ENCODE assay signal across 19 cellular contexts in the genomic region with DNA sequence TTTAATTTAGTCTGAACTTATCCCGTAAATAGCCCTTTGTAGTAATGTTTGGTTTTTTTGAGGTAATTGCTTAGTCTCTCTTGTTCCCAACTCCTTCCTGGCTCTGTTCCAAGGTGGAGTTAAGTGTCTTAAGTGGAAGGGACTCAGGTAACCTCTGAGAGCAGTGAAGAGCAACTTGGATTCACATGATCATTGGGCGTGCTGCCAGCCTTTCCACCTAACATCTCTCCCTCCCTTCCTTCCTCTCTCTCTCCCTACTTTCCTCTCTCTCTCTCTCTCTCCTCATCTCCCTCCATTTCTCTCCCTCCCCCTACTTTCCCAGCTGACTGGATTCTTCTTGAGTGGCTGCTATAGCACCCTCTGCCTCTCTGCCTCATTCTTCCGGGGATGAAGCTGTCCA.
DNase-seq lines count a peak whose midpoint lies in the region; ATAC-seq and TF ChIP-seq lines count a peak whose summit lies in the region.
"Had no signal": no experiment of that assay in that cellular context is flagged by ENCODE, and none has a peak within 500 bp of the region (broad histone marks: within the 10 kb centered on the region; RNA-seq: fewer than 3 reads in every experiment).

No MANE protein-coding gene starts in this region.

- no peaks in the 10 kb centered on the region; the same call in 1 of the 2 replicates for H3K9me3 ChIP-seq in HEK293 (ENCODE audit: control insufficient read depth, insufficient read depth, low read depth, low read length)
- H3K9me3 ChIP-seq in lower lobe of right lung, result no peaks in the 10 kb centered on the region
- H3K9me3 ChIP-seq: breast epithelium, Caco-2, esophagus squamous epithelium, testis had no signal

- H3K4me3 ChIP-seq in HEK293 (ENCODE audit: low read depth, low read length) (no peak overlapping the region), lower lobe of right lung (no peak overlapping the region)
- H3K4me3 ChIP-seq: breast epithelium, esophagus squamous epithelium, testis had no signal

- no peak overlapping the region for H3K27ac ChIP-seq in HEK293 (ENCODE audit: extremely low read depth, low read depth, low read length)
- H3K27ac ChIP-seq in lower lobe of right lung, result no peak overlapping the region
- H3K27ac ChIP-seq: breast epithelium, esophagus squamous epithelium, testis had no signal

- H3K27me3 ChIP-seq in lower lobe of right lung (ENCODE audit: low read depth), result no peaks in the 10 kb centered on the region
- H3K27me3 ChIP-seq: breast epithelium, esophagus squamous epithelium, testis had no signal

- POLR2A ChIA-PET in HEK293 (lab: Yijun Ruan, JAX), result no interaction called here

- H3K36me3 ChIP-seq in HEK293 (ENCODE audit: control insufficient read depth in 2 of 2, insufficient read depth in 1 of 2, low read length in 2 of 2), result no peaks in the 10 kb centered on the region
- H3K36me3 ChIP-seq in lower lobe of right lung, result no peaks in the 10 kb centered on the region
- H3K36me3 ChIP-seq: breast epithelium, esophagus squamous epithelium had no signal

- intact Hi-C loops in lower lobe of right lung (cut with DNase I), result no loop called here

- H3K4me1 ChIP-seq in HEK293 (ENCODE audit: control insufficient read depth, insufficient read depth, low read length), result peaks cover 2% of the 10 kb centered on the region
- peaks cover 8% of the 10 kb centered on the region for H3K4me1 ChIP-seq in lower lobe of right lung
- H3K4me1 ChIP-seq: breast epithelium, esophagus squamous epithelium, testis had no signal

- DNase-seq in NCI-H187 treated with DMSO at 0.1 percent for 48 hours (lab: John Stamatoyannopoulos, UW) (peak; percentile 86), NCI-H82 treated with DMSO at 0.1 percent for 48 hours (lab: John Stamatoyannopoulos, UW; ENCODE audit: unreplicated experiment) (peak; percentile 31), lower lobe of right lung (peak; percentile 72), medulla oblongata (ENCODE audit: extremely low spot score) (no peak)
- DNase-seq: activated naive CD8-positive, alpha-beta T cell treated with anti-CD3 and anti-CD28 coated beads, Interleukin-2, amount 50 U/mL, for 24 hours; Caco-2; esophagus squamous epithelium; head of caudate nucleus; mesendoderm; NCI-H2107; nephron progenitor cell; stimulated activated CD4-positive, alpha-beta T cell treated with anti-CD3 and anti-CD28 coated beads, Interleukin-12 subunit alpha, Interleukin-12 subunit beta, amount 100 ng/mL, for 4 hours; testis had no signal

- CTCF ChIA-PET in HEK293 (lab: Yijun Ruan, JAX), result interaction anchor here (0.7 kb wide), 2 partner anchors 316 to 584 kb away, joined by 3 to 4 read pairs; no protein-coding TSS in a partner anchor

- ATAC-seq in lower lobe of right lung (peak; percentile 52 to 63), GM18907 (IDR thresholded peaks at IDR 0.05; ENCODE audit: unreplicated experiment) (no peak), HG03097 (IDR thresholded peaks at IDR 0.05; ENCODE audit: low FRiP score, unreplicated experiment) (no peak)
- ATAC-seq: activated CD4-positive, CD25-positive, alpha-beta regulatory T cell treated with anti-CD3 and anti-CD28 coated beads, Interleukin-2, amount 50 U/mL, for 24 hours; activated naive CD8-positive, alpha-beta T cell treated with anti-CD3 and anti-CD28 coated beads, Interleukin-2, amount 50 U/mL, for 24 hours; activated T-helper 17 cell treated with anti-CD3 and anti-CD28 coated beads, Interleukin-2, amount 50 U/mL, for 72 hours had no signal

- TF ChIP-seq CTCF in HEK293 (tag by site-specific recombination; IDR thresholded peaks at IDR 0.05) (no peak), lower lobe of right lung (IDR thresholded peaks at IDR 0.05) (no peak)

TF ChIP-seq in HEK293, 187 proteins besides CTCF, POLR2A, EP300 and RAD21:
- TF ChIP-seq ZNF521 (tag by site-specific recombination; IDR thresholded peaks at IDR 0.05) (no peak), ZXDB (tag by site-specific recombination; IDR thresholded peaks at IDR 0.05) (0 out of 2 replicates have a peak, but pooled peaks have one; percentile 23), REPIN1 (tag by site-specific recombination; IDR thresholded peaks at IDR 0.05; ENCODE audit: low read depth) (0 out of 2 replicates have a peak, but pooled peaks have one; percentile 42), ZNF610 (tag by site-specific recombination; IDR thresholded peaks at IDR 0.05; ENCODE audit: borderline replicate concordance) (0 out of 2 replicates have a peak, but pooled peaks have one; percentile 29), ZNF169 (tag by site-specific recombination; IDR thresholded peaks at IDR 0.05) (peak; percentile 96), ZNF776 (tag by site-specific recombination; IDR thresholded peaks at IDR 0.05; ENCODE audit: borderline replicate concordance) (peak; percentile 12; the same call in 1 of the 2 replicates), ZNF341 (tag by site-specific recombination; IDR thresholded peaks at IDR 0.05; ENCODE audit: low read depth) (peak; percentile 27; the same call in 1 of the 2 replicates), ZNF664 (tag by site-specific recombination; IDR thresholded peaks at IDR 0.05) (no peak), YY2 (tag by site-specific recombination; IDR thresholded peaks at IDR 0.05) (peak; percentile 34; the same call in 1 of the 2 replicates), ZNF629 (tag by site-specific recombination; IDR thresholded peaks at IDR 0.05) (no peak), ZNF366 (tag by site-specific recombination; conservative IDR thresholded peaks at IDR 0.05) (peak; percentile 61), SALL2 (tag by site-specific recombination; IDR thresholded peaks at IDR 0.05; ENCODE audit: borderline replicate concordance) (no peak)
- TF ChIP-seq, protein P1, sequence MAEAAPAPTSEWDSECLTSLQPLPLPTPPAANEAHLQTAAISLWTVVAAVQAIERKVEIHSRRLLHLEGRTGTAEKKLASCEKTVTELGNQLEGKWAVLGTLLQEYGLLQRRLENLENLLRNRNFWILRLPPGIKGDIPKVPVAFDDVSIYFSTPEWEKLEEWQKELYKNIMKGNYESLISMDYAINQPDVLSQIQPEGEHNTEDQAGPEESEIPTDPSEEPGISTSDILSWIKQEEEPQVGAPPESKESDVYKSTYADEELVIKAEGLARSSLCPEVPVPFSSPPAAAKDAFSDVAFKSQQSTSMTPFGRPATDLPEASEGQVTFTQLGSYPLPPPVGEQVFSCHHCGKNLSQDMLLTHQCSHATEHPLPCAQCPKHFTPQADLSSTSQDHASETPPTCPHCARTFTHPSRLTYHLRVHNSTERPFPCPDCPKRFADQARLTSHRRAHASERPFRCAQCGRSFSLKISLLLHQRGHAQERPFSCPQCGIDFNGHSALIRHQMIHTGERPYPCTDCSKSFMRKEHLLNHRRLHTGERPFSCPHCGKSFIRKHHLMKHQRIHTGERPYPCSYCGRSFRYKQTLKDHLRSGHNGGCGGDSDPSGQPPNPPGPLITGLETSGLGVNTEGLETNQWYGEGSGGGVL (tag by site-specific recombination; IDR thresholded peaks at IDR 0.05), result peak; percentile 94
- TF ChIP-seq, protein P2, sequence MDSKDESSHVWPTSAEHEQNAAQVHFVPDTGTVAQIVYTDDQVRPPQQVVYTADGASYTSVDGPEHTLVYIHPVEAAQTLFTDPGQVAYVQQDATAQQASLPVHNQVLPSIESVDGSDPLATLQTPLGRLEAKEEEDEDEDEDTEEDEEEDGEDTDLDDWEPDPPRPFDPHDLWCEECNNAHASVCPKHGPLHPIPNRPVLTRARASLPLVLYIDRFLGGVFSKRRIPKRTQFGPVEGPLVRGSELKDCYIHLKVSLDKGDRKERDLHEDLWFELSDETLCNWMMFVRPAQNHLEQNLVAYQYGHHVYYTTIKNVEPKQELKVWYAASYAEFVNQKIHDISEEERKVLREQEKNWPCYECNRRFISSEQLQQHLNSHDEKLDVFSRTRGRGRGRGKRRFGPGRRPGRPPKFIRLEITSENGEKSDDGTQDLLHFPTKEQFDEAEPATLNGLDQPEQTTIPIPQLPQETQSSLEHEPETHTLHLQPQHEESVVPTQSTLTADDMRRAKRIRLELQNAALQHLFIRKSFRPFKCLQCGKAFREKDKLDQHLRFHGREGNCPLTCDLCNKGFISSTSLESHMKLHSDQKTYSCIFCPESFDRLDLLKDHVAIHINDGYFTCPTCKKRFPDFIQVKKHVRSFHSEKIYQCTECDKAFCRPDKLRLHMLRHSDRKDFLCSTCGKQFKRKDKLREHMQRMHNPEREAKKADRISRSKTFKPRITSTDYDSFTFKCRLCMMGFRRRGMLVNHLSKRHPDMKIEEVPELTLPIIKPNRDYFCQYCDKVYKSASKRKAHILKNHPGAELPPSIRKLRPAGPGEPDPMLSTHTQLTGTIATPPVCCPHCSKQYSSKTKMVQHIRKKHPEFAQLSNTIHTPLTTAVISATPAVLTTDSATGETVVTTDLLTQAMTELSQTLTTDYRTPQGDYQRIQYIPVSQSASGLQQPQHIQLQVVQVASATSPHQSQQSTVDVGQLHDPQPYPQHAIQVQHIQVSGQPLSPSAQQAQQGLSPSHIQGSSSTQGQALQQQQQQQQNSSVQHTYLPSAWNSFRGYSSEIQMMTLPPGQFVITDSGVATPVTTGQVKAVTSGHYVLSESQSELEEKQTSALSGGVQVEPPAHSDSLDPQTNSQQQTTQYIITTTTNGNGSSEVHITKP (tag by site-specific recombination; IDR thresholded peaks at IDR 0.05), result peak; percentile 95
- TF ChIP-seq, protein P3, sequence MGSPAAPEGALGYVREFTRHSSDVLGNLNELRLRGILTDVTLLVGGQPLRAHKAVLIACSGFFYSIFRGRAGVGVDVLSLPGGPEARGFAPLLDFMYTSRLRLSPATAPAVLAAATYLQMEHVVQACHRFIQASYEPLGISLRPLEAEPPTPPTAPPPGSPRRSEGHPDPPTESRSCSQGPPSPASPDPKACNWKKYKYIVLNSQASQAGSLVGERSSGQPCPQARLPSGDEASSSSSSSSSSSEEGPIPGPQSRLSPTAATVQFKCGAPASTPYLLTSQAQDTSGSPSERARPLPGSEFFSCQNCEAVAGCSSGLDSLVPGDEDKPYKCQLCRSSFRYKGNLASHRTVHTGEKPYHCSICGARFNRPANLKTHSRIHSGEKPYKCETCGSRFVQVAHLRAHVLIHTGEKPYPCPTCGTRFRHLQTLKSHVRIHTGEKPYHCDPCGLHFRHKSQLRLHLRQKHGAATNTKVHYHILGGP (tag by site-specific recombination; IDR thresholded peaks at IDR 0.05), result 0 out of 2 replicates have a peak, but pooled peaks have one; percentile 25

Comparison
In these comparisons a context has a peak if more than half of its experiments do, and no peak if none do; other contexts are left out.
1. ATAC-seq: peak in lower lobe of right lung (2 of 2); none in GM18907 (single experiment) and HG03097 (single experiment).